8 cellular contexts compared by ENCODE assay signal in the genomic region with DNA sequence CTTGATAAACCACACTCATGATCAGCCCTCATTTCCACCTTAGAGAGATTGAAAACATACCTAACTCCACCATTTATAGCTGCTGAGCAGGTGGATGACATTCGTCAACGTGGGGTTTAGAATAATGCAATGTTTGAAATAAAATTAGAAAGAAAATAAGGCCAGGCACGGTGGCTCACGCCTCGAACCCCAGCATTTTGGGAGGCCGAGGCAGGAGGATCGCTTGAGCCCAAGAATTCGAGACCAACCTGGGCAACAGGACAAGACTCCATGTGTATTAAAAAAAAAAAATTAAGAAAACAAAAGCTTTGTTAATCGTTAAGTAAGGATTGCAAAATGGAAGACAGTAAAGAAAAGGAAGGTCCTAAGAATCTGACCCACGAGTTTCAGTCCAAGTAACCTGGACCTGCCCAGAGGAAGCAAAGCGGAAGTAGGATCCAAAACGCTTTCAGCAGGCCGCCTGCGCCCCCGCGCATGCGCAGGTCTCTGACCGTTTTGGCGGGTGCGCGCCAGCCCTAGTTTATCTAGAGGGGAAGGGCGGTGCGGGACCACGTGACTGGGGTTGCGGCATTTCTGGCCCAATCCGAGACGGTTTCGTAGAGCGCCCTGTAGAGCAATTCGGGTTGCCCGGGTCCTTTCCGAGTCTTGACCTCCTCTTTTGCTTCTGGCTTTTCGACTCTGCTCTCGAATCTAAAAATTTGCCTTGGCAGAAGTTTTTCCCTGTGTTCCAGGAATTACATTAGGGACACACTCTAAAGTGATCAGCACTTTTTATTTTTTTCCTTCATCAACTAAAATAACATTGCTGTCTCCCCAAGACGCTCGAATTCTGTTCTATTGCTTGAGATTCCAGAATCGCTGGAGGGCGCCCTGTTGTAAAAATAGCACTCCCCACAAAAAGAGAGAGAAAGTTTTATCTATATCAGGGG. TPM values are rescaled to one million over a fixed set of nuclear protein-coding genes. Genes with fewer than 3 reads are reported as not detected.
DNase-seq lines count a peak whose midpoint lies in the region; ATAC-seq and TF ChIP-seq lines count a peak whose summit lies in the region.

No MANE protein-coding gene starts in this region.

- peak; percentile 99 for DNase-seq in A172 (ENCODE audit: low spot score)
- peak; percentile 98 for DNase-seq in NCI-H748 (lab: John Stamatoyannopoulos, UW; ENCODE audit: unreplicated experiment)
- peak; percentile 97 for DNase-seq in activated CD8-positive, alpha-beta T cell treated with anti-CD3 and anti-CD28 coated beads, Interleukin-2, amount 10 ng/mL, durations not matched to agents 7 days and 5 days
- peak; percentile 83 for DNase-seq in effector CD4-positive, alpha-beta T cell
- peak; percentile 98 for DNase-seq in lower lobe of right lung
- DNase-seq in stimulated activated CD4-positive, alpha-beta T cell treated with anti-CD3 and anti-CD28 coated beads, TNF-alpha, amount 100 ng/mL, for 24 hours (ENCODE audit: low read depth in 3 of 3) = peak; percentile 81 to 92 (median 83)

- intact Hi-C loops in lower lobe of right lung (cut with DNase I) = no loop called here

- peak overlapping the region; percentile 56 for H3K4me3 ChIP-seq in lower lobe of right lung

- H3K4me1 ChIP-seq in lower lobe of right lung = peaks cover 5% of the 10 kb centered on the region

- TF ChIP-seq CTCF in lower lobe of right lung (IDR thresholded peaks at IDR 0.05) = peak; percentile 37

- H3K36me3 Mint-ChIP-seq in activated CD8-positive, alpha-beta T cell treated with anti-CD3 and anti-CD28 coated beads, Interleukin-2, amount 10 ng/mL, durations not matched to agents 7 days and 5 days (ENCODE audit: low read depth) = peaks cover 16% of the 10 kb centered on the region

- CTCF ChIA-PET in activated CD8-positive, alpha-beta T cell treated with anti-CD3 and anti-CD28 coated beads, Interleukin-2, amount 10 ng/mL, durations not matched to agents 7 days and 5 days (lab: Charles Lee) = interaction anchor here (0.9 to 1.2 kb wide), 5 partner anchors 12 to 145 kb away, joined by 3 to 4 read pairs (median 3); partner anchors contain the start of gene VPS45

- ATAC-seq in GM18858 (IDR thresholded peaks at IDR 0.05; ENCODE audit: unreplicated experiment) = peak; percentile 74
- peak; percentile 90 for ATAC-seq in HG03159 (IDR thresholded peaks at IDR 0.05; ENCODE audit: unreplicated experiment)
- ATAC-seq in activated CD8-positive, alpha-beta T cell treated with anti-CD3 and anti-CD28 coated beads, Interleukin-2, amount 10 ng/mL, durations not matched to agents 7 days and 5 days = peak; percentile 100
- ATAC-seq in lower lobe of right lung = peak; percentile 99 to 100

- H3K27ac ChIP-seq in lower lobe of right lung = peak overlapping the region; percentile 93

- H3K4me3 Mint-ChIP-seq in activated CD8-positive, alpha-beta T cell treated with anti-CD3 and anti-CD28 coated beads, Interleukin-2, amount 10 ng/mL, durations not matched to agents 7 days and 5 days = peak overlapping the region; percentile 85

- POLR2A ChIA-PET in activated CD8-positive, alpha-beta T cell treated with anti-CD3 and anti-CD28 coated beads, Interleukin-2, amount 10 ng/mL, durations not matched to agents 7 days and 5 days (lab: Charles Lee) = interaction anchor here (0.6 to 3.6 kb wide), 7 partner anchors 10 to 327 kb away, joined by 3 to 32 read pairs (median 3); partner anchors contain the start of gene ANP32E

- H3K27me3 ChIP-seq in lower lobe of right lung (ENCODE audit: low read depth) = no peaks in the 10 kb centered on the region

- H3K36me3 ChIP-seq in lower lobe of right lung = no peaks in the 10 kb centered on the region

- H3K4me1 Mint-ChIP-seq in activated CD8-positive, alpha-beta T cell treated with anti-CD3 and anti-CD28 coated beads, Interleukin-2, amount 10 ng/mL, durations not matched to agents 7 days and 5 days (ENCODE audit: low read depth) = peaks cover 20% of the 10 kb centered on the region

- H3K9me3 ChIP-seq in lower lobe of right lung = no peaks in the 10 kb centered on the region

- peak overlapping the region; percentile 97 for H3K27ac Mint-ChIP-seq in activated CD8-positive, alpha-beta T cell treated with anti-CD3 and anti-CD28 coated beads, Interleukin-2, amount 10 ng/mL, durations not matched to agents 7 days and 5 days

- no peaks in the 10 kb centered on the region for H3K9me3 Mint-ChIP-seq in activated CD8-positive, alpha-beta T cell treated with anti-CD3 and anti-CD28 coated beads, Interleukin-2, amount 10 ng/mL, durations not matched to agents 7 days and 5 days (ENCODE audit: insufficient read depth)

- H3K27me3 Mint-ChIP-seq in activated CD8-positive, alpha-beta T cell treated with anti-CD3 and anti-CD28 coated beads, Interleukin-2, amount 10 ng/mL, durations not matched to agents 7 days and 5 days (ENCODE audit: low read depth) = peaks cover 3% of the 10 kb centered on the region

RNA-seq across cellular contexts. Expression of gene ANP32E, which starts 22.5 kb away (rescaled TPM):
- 76.3 and 81.9 TPM in 2 replicates for total RNA-seq in A172 (2014; rRNA removed; shearing (Covaris generic))
- total RNA-seq in activated CD8-positive, alpha-beta T cell treated with anti-CD3 and anti-CD28 coated beads, Interleukin-2, amount 10 ng/mL, durations not matched to agents 7 days and 5 days = 100 to 1,000 TPM; 155 to 161 TPM
- 27.9 TPM for total RNA-seq in lower lobe of right lung

RNA-seq across cellular contexts. Expression of gene CA14, which starts 44.1 kb away (rescaled TPM):
- not detected in 2 replicates for total RNA-seq in A172 (2014; rRNA removed; shearing (Covaris generic))
- not detected for total RNA-seq in activated CD8-positive, alpha-beta T cell treated with anti-CD3 and anti-CD28 coated beads, Interleukin-2, amount 10 ng/mL, durations not matched to agents 7 days and 5 days
- total RNA-seq in lower lobe of right lung = 0.38 TPM

RNA-seq across cellular contexts. Expression of gene APH1A, which starts 55.4 kb away (rescaled TPM):
- 197 and 226 TPM in 2 replicates for total RNA-seq in A172 (2014; rRNA removed; shearing (Covaris generic))
- total RNA-seq in activated CD8-positive, alpha-beta T cell treated with anti-CD3 and anti-CD28 coated beads, Interleukin-2, amount 10 ng/mL, durations not matched to agents 7 days and 5 days = 100 to 1,000 TPM; 128 to 132 TPM
- total RNA-seq in lower lobe of right lung = 129 TPM

RNA-seq across cellular contexts. Expression of gene C1orf54, which starts 59.2 kb away (rescaled TPM):
- total RNA-seq in A172 (2014; rRNA removed; shearing (Covaris generic)) = 8.8 TPM in 1 of 2 replicates, not detected in the other
- total RNA-seq in activated CD8-positive, alpha-beta T cell treated with anti-CD3 and anti-CD28 coated beads, Interleukin-2, amount 10 ng/mL, durations not matched to agents 7 days and 5 days = 1 to 10 TPM; 2.5 to 4.0 TPM
- 12.2 TPM for total RNA-seq in lower lobe of right lung

Comparison
In these comparisons a context has a peak if more than half of its experiments do, and no peak if none do; other contexts are left out.
1. Peak in every context shown above with its lines: DNase-seq, ATAC-seq, H3K4me3 ChIP-seq and H3K27ac ChIP-seq.